1 cellular context compared by ENCODE assay signal in the genomic region with DNA sequence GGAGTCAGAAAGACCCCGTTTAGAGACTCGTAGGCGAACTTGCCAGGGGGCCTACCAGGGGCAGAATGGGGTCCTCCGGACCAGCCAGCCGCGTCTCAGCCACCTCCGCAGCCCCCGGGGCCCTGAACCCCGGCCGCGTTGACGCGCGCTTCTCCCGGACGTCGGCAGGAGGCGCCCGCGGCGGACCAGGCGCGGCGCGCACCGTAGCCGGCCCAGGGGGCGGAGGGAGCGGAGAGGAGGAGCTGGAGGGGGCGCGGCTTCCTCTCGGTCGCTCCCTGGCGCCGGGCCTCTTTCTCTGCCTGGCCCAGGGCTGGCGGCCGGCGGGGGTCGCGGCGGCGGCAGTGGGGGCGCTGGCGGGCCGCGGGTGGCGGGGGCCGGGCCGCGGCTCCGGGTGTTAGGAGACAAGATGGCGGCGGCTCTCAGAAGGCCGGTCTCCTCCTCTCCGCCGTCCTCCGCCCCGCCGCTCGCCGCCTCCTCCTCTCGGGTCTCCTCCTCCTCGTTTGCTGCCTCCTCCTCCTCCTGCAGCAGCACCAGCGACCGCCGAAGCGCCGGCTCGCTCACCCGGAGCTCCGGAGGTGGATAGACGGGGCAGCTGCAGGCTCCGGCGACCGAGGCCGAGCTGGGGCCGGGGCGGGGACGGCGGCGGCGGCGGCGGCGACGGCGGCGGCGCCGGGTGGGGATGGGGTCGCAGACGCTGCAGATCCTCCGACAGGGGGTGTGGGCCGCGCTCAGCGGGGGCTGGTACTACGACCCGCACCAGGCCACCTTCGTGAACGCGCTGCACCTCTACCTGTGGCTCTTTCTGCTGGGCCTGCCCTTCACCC.
TF ChIP-seq lines count a peak whose summit lies in the region.

A gene (plus strand): TSS at position 288 of the 824 bp plus-strand sequence. CDS start 392 bp downstream, at position 680.

TF ChIP-seq in HepG2, 621 proteins besides CTCF, POLR2A, EP300 and RAD21 (continued from another document and continues in another):
- TF ChIP-seq, protein P1, sequence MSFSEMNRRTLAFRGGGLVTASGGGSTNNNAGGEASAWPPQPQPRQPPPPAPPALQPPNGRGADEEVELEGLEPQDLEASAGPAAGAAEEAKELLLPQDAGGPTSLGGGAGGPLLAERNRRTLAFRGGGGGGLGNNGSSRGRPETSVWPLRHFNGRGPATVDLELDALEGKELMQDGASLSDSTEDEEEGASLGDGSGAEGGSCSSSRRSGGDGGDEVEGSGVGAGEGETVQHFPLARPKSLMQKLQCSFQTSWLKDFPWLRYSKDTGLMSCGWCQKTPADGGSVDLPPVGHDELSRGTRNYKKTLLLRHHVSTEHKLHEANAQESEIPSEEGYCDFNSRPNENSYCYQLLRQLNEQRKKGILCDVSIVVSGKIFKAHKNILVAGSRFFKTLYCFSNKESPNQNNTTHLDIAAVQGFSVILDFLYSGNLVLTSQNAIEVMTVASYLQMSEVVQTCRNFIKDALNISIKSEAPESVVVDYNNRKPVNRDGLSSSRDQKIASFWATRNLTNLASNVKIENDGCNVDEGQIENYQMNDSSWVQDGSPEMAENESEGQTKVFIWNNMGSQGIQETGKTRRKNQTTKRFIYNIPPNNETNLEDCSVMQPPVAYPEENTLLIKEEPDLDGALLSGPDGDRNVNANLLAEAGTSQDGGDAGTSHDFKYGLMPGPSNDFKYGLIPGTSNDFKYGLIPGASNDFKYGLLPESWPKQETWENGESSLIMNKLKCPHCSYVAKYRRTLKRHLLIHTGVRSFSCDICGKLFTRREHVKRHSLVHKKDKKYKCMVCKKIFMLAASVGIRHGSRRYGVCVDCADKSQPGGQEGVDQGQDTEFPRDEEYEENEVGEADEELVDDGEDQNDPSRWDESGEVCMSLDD (CRISPR knock-in tag; IDR thresholded peaks at IDR 0.05; ENCODE audit: borderline replicate concordance), result 0 out of 2 replicates have a peak, but pooled peaks have one; percentile 34
- TF ChIP-seq ZNF335 (CRISPR knock-in tag; IDR thresholded peaks at IDR 0.05) (no peak), ZFP41 (CRISPR knock-in tag; IDR thresholded peaks at IDR 0.05; ENCODE audit: borderline replicate concordance) (no peak), NFIB (CRISPR knock-in tag; IDR thresholded peaks at IDR 0.05; ENCODE audit: borderline replicate concordance) (no peak), MED1 (CRISPR knock-in tag; IDR thresholded peaks at IDR 0.05) (0 out of 2 replicates have a peak, but pooled peaks have one; percentile 20), ZBTB3 (CRISPR knock-in tag; IDR thresholded peaks at IDR 0.05; ENCODE audit: borderline replicate concordance, low read depth) (no peak), CAMTA2 (CRISPR knock-in tag; IDR thresholded peaks at IDR 0.05; ENCODE audit: borderline replicate concordance) (no peak), RFX5 (IDR thresholded peaks at IDR 0.05; ENCODE audit: low read depth, low read length) (no peak), ZNF713 (CRISPR knock-in tag; IDR thresholded peaks at IDR 0.05) (no peak), ZNF180 (CRISPR knock-in tag; IDR thresholded peaks at IDR 0.05; ENCODE audit: borderline replicate concordance, low read depth) (no peak), ATF1 (CRISPR knock-in tag; IDR thresholded peaks at IDR 0.05) (no peak), EZH2 (conservative IDR thresholded peaks at IDR 0.05; ENCODE audit: low read depth, low read length) (no peak), NFYB (CRISPR knock-in tag; IDR thresholded peaks at IDR 0.05) (no peak), SALL2 (CRISPR knock-in tag; IDR thresholded peaks at IDR 0.05) (no peak), MAFG (CRISPR knock-in tag; IDR thresholded peaks at IDR 0.05) (no peak), MEIS2 (CRISPR knock-in tag; IDR thresholded peaks at IDR 0.05) (no peak), SYNCRIP (IDR thresholded peaks at IDR 0.05; ENCODE audit: insufficient read depth, low read depth, low read length) (no peak), TAF1 (CRISPR knock-in tag; IDR thresholded peaks at IDR 0.05) (peak; percentile 78; the same call in 1 of the 2 replicates), ZFX (CRISPR knock-in tag; IDR thresholded peaks at IDR 0.05; ENCODE audit: low read depth) (no peak; the same call in none of the 2 replicates), ZNF841 (CRISPR knock-in tag; IDR thresholded peaks at IDR 0.05; ENCODE audit: borderline replicate concordance) (no peak), MEIS1 (CRISPR knock-in tag; IDR thresholded peaks at IDR 0.05; ENCODE audit: borderline replicate concordance) (no peak), ZNF354B (CRISPR knock-in tag; IDR thresholded peaks at IDR 0.05) (no peak)
- TF ChIP-seq, protein P2, sequence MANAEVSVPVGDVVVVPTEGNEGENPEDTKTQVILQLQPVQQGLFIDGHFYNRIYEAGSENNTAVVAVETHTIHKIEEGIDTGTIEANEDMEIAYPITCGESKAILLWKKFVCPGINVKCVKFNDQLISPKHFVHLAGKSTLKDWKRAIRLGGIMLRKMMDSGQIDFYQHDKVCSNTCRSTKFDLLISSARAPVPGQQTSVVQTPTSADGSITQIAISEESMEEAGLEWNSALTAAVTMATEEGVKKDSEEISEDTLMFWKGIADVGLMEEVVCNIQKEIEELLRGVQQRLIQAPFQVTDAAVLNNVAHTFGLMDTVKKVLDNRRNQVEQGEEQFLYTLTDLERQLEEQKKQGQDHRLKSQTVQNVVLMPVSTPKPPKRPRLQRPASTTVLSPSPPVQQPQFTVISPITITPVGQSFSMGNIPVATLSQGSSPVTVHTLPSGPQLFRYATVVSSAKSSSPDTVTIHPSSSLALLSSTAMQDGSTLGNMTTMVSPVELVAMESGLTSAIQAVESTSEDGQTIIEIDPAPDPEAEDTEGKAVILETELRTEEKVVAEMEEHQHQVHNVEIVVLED (CRISPR knock-in tag; IDR thresholded peaks at IDR 0.05; ENCODE audit: borderline replicate concordance), result no peak; the same call in 1 of the 2 replicates
- TF ChIP-seq, protein P3, sequence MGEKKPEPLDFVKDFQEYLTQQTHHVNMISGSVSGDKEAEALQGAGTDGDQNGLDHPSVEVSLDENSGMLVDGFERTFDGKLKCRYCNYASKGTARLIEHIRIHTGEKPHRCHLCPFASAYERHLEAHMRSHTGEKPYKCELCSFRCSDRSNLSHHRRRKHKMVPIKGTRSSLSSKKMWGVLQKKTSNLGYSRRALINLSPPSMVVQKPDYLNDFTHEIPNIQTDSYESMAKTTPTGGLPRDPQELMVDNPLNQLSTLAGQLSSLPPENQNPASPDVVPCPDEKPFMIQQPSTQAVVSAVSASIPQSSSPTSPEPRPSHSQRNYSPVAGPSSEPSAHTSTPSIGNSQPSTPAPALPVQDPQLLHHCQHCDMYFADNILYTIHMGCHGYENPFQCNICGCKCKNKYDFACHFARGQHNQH (CRISPR knock-in tag; IDR thresholded peaks at IDR 0.05), result peak; percentile 34; the same call in 1 of the 2 replicates
- TF ChIP-seq, protein P4, sequence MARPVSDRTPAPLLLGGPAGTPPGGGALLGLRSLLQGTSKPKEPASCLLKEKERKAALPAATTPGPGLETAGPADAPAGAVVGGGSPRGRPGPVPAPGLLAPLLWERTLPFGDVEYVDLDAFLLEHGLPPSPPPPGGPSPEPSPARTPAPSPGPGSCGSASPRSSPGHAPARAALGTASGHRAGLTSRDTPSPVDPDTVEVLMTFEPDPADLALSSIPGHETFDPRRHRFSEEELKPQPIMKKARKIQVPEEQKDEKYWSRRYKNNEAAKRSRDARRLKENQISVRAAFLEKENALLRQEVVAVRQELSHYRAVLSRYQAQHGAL (CRISPR knock-in tag; IDR thresholded peaks at IDR 0.05; ENCODE audit: not compliant biosample characterization), result no peak
- TF ChIP-seq, protein P5, sequence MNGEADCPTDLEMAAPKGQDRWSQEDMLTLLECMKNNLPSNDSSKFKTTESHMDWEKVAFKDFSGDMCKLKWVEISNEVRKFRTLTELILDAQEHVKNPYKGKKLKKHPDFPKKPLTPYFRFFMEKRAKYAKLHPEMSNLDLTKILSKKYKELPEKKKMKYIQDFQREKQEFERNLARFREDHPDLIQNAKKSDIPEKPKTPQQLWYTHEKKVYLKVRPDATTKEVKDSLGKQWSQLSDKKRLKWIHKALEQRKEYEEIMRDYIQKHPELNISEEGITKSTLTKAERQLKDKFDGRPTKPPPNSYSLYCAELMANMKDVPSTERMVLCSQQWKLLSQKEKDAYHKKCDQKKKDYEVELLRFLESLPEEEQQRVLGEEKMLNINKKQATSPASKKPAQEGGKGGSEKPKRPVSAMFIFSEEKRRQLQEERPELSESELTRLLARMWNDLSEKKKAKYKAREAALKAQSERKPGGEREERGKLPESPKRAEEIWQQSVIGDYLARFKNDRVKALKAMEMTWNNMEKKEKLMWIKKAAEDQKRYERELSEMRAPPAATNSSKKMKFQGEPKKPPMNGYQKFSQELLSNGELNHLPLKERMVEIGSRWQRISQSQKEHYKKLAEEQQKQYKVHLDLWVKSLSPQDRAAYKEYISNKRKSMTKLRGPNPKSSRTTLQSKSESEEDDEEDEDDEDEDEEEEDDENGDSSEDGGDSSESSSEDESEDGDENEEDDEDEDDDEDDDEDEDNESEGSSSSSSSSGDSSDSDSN (CRISPR knock-in tag; IDR thresholded peaks at IDR 0.05), result no peak
- TF ChIP-seq, protein P6, sequence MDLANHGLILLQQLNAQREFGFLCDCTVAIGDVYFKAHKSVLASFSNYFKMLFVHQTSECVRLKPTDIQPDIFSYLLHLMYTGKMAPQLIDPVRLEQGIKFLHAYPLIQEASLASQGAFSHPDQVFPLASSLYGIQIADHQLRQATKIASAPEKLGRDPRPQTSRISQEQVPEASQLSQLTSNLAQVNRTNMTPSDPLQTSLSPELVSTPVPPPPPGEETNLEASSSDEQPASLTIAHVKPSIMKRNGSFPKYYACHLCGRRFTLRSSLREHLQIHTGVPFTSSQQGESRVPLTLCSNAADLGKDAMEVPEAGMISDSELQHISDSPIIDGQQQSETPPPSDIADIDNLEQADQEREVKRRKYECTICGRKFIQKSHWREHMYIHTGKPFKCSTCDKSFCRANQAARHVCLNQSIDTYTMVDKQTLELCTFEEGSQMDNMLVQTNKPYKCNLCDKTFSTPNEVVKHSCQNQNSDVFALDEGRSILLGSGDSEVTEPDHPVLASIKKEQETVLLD (CRISPR knock-in tag; IDR thresholded peaks at IDR 0.05; ENCODE audit: low read depth), result peak; percentile 86
- TF ChIP-seq, protein P7, sequence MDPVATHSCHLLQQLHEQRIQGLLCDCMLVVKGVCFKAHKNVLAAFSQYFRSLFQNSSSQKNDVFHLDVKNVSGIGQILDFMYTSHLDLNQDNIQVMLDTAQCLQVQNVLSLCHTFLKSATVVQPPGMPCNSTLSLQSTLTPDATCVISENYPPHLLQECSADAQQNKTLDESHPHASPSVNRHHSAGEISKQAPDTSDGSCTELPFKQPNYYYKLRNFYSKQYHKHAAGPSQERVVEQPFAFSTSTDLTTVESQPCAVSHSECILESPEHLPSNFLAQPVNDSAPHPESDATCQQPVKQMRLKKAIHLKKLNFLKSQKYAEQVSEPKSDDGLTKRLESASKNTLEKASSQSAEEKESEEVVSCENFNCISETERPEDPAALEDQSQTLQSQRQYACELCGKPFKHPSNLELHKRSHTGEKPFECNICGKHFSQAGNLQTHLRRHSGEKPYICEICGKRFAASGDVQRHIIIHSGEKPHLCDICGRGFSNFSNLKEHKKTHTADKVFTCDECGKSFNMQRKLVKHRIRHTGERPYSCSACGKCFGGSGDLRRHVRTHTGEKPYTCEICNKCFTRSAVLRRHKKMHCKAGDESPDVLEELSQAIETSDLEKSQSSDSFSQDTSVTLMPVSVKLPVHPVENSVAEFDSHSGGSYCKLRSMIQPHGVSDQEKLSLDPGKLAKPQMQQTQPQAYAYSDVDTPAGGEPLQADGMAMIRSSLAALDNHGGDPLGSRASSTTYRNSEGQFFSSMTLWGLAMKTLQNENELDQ (CRISPR knock-in tag; IDR thresholded peaks at IDR 0.05; ENCODE audit: borderline replicate concordance), result no peak
- TF ChIP-seq, protein P8, sequence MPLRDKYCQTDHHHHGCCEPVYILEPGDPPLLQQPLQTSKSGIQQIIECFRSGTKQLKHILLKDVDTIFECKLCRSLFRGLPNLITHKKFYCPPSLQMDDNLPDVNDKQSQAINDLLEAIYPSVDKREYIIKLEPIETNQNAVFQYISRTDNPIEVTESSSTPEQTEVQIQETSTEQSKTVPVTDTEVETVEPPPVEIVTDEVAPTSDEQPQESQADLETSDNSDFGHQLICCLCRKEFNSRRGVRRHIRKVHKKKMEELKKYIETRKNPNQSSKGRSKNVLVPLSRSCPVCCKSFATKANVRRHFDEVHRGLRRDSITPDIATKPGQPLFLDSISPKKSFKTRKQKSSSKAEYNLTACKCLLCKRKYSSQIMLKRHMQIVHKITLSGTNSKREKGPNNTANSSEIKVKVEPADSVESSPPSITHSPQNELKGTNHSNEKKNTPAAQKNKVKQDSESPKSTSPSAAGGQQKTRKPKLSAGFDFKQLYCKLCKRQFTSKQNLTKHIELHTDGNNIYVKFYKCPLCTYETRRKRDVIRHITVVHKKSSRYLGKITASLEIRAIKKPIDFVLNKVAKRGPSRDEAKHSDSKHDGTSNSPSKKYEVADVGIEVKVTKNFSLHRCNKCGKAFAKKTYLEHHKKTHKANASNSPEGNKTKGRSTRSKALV (CRISPR knock-in tag; IDR thresholded peaks at IDR 0.05), result no peak
- TF ChIP-seq, protein P9, sequence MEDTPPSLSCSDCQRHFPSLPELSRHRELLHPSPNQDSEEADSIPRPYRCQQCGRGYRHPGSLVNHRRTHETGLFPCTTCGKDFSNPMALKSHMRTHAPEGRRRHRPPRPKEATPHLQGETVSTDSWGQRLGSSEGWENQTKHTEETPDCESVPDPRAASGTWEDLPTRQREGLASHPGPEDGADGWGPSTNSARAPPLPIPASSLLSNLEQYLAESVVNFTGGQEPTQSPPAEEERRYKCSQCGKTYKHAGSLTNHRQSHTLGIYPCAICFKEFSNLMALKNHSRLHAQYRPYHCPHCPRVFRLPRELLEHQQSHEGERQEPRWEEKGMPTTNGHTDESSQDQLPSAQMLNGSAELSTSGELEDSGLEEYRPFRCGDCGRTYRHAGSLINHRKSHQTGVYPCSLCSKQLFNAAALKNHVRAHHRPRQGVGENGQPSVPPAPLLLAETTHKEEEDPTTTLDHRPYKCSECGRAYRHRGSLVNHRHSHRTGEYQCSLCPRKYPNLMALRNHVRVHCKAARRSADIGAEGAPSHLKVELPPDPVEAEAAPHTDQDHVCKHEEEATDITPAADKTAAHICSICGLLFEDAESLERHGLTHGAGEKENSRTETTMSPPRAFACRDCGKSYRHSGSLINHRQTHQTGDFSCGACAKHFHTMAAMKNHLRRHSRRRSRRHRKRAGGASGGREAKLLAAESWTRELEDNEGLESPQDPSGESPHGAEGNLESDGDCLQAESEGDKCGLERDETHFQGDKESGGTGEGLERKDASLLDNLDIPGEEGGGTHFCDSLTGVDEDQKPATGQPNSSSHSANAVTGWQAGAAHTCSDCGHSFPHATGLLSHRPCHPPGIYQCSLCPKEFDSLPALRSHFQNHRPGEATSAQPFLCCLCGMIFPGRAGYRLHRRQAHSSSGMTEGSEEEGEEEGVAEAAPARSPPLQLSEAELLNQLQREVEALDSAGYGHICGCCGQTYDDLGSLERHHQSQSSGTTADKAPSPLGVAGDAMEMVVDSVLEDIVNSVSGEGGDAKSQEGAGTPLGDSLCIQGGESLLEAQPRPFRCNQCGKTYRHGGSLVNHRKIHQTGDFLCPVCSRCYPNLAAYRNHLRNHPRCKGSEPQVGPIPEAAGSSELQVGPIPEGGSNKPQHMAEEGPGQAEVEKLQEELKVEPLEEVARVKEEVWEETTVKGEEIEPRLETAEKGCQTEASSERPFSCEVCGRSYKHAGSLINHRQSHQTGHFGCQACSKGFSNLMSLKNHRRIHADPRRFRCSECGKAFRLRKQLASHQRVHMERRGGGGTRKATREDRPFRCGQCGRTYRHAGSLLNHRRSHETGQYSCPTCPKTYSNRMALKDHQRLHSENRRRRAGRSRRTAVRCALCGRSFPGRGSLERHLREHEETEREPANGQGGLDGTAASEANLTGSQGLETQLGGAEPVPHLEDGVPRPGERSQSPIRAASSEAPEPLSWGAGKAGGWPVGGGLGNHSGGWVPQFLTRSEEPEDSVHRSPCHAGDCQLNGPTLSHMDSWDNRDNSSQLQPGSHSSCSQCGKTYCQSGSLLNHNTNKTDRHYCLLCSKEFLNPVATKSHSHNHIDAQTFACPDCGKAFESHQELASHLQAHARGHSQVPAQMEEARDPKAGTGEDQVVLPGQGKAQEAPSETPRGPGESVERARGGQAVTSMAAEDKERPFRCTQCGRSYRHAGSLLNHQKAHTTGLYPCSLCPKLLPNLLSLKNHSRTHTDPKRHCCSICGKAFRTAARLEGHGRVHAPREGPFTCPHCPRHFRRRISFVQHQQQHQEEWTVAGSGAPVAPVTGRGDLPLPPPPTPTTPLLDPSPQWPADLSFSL (CRISPR knock-in tag; IDR thresholded peaks at IDR 0.05), result no peak
